ENCODE assay signal across 12 cellular contexts in genomic region chr1:14826172-14826636, GRCh38.
DNase-seq lines count a peak whose midpoint lies in the region; ATAC-seq and TF ChIP-seq lines count a peak whose summit lies in the region.
"Had no signal": no experiment of that assay in that cellular context is flagged by ENCODE, and none has a peak within 500 bp of the region (broad histone marks: within the 10 kb centered on the region; RNA-seq: fewer than 3 reads in every experiment).

No MANE protein-coding gene starts in this region.

- intact Hi-C loops in dorsolateral prefrontal cortex (cut with DNase I) = no loop called here

- H3K9me3 Mint-ChIP-seq in neural crest cell = no peaks in the 10 kb centered on the region

- no peak overlapping the region for H3K4me3 Mint-ChIP-seq in neural crest cell

- ATAC-seq in HG03135 (IDR thresholded peaks at IDR 0.05; ENCODE audit: unreplicated experiment) = no peak
- ATAC-seq: gastrocnemius medialis had no signal

- TF ChIP-seq CTCF in dorsolateral prefrontal cortex (IDR thresholded peaks at IDR 0.05 in 54 of 56, conservative IDR thresholded peaks at IDR 0.05 in 2 of 56; ENCODE audit: low read depth in 1 of 56, partially characterized antibody in 56 of 56) (peak in 3 of 56 donors; percentile 8 to 23 (median 20)), neural crest cell (conservative IDR thresholded peaks at IDR 0.05) (no peak)

- H3K4me3 ChIP-seq in MG63 (no peak overlapping the region), dorsolateral prefrontal cortex (peak overlapping the region in 1 of 59 donors; percentile 0)
- H3K4me3 ChIP-seq: gastrocnemius medialis, right lobe of liver had no signal

- H3K27ac ChIP-seq in dorsolateral prefrontal cortex = peak overlapping the region in 40 of 59 donors; percentile 1 to 77 (median 52)
- H3K27ac ChIP-seq: gastrocnemius medialis, right lobe of liver had no signal

- H3K27me3 ChIP-seq in MG63 = no peaks in the 10 kb centered on the region
- no peaks in the 10 kb centered on the region for H3K27me3 ChIP-seq in dorsolateral prefrontal cortex
- H3K27me3 ChIP-seq: gastrocnemius medialis, right lobe of liver had no signal

- H3K9me3 ChIP-seq in MG63 = no peaks in the 10 kb centered on the region
- H3K9me3 ChIP-seq: gastrocnemius medialis, right lobe of liver had no signal

- no peaks in the 10 kb centered on the region for H3K27me3 Mint-ChIP-seq in neural crest cell (ENCODE audit: low read depth)

- no peaks in the 10 kb centered on the region for H3K36me3 Mint-ChIP-seq in neural crest cell (ENCODE audit: low read depth)

- H3K4me1 Mint-ChIP-seq in neural crest cell = no peaks in the 10 kb centered on the region

- no peaks in the 10 kb centered on the region for H3K36me3 ChIP-seq in MG63
- H3K36me3 ChIP-seq: gastrocnemius medialis, right lobe of liver had no signal

- DNase-seq in Ammon's horn (ENCODE audit: low spot score) (peak; percentile 57), MG63 (peak; percentile 5), dorsolateral prefrontal cortex (peak in 3 of 10 donors; percentile 32 to 72 (median 38)), neural crest cell (ENCODE audit: low read depth, low spot score) (no peak), putamen (ENCODE audit: low spot score) (no peak), COR-L47 (lab: John Stamatoyannopoulos, UW) (no peak), DMS153 treated with DMSO at 0.1 percent for 48 hours (lab: John Stamatoyannopoulos, UW; ENCODE audit: unreplicated experiment) (no peak)
- DNase-seq: gastrocnemius medialis, KG1, NCI-H526 treated with DMSO at 0.1 percent for 48 hours, right lobe of liver had no signal

- peak overlapping the region; percentile 39 for H3K27ac Mint-ChIP-seq in neural crest cell (ENCODE audit: unreplicated experiment)

Comparison
In these comparisons a context has a peak if more than half of its experiments do, and no peak if none do; other contexts are left out.
1. DNase-seq: peak in Ammon's horn (single experiment) and MG63 (single experiment); none in neural crest cell (single experiment), putamen (single experiment), COR-L47 (single experiment) and DMS153 treated with DMSO at 0.1 percent for 48 hours (single experiment).